ENCODE assay signal across 24 cellular contexts in the genomic region with DNA sequence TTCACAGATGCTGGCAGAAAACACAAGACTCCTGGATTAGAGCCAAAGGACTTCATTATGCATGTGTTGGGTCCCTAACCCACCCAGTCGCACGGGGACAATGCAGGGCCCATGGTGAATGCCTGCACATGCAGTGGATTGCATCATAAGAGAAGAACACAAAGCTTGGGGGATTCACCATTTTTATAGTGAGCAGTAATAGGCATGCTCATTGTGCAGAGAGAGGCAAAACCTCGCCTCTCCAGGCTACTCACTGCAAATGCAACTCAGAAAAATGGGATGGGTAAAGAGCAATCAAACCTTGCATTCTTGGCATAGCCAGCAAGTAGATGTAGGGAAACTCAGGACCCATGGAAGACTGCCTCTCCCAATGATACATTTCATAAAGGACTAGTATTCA.
DNase-seq lines count a peak whose midpoint lies in the region; ATAC-seq and TF ChIP-seq lines count a peak whose summit lies in the region.
"Had no signal": no experiment of that assay in that cellular context is flagged by ENCODE, and none has a peak within 500 bp of the region (broad histone marks: within the 10 kb centered on the region; RNA-seq: fewer than 3 reads in every experiment).

No MANE protein-coding gene starts in this region.

- intact Hi-C loops in PC-3 (cut with micrococcal nuclease): no loop called here

- H3K4me1 ChIP-seq in PC-3 (ENCODE audit: insufficient read depth, low read length) (no peaks in the 10 kb centered on the region), neural progenitor cell (peaks cover 5% of the 10 kb centered on the region)
- H3K4me1 ChIP-seq: gastrocnemius medialis, thyroid gland had no signal

- no peaks in the 10 kb centered on the region for H3K36me3 ChIP-seq in PC-3 (ENCODE audit: low read depth, low read length)
- H3K36me3 ChIP-seq in neural progenitor cell: no peaks in the 10 kb centered on the region
- H3K36me3 ChIP-seq: gastrocnemius medialis, thyroid gland, WERI-Rb-1 had no signal

- no peak overlapping the region for H3K4me3 Mint-ChIP-seq in neural progenitor cell
- H3K4me3 Mint-ChIP-seq: activated CD4-positive, alpha-beta memory T cell treated with anti-CD3 and anti-CD28 coated beads for 36 hours; activated naive CD4-positive, alpha-beta T cell treated with anti-CD3 and anti-CD28 coated beads, Interleukin-2, amount 10 ng/mL, durations not matched to agents 7 days and 5 days; stimulated activated naive B cell treated with anti-CD40 and anti-IgM and Interleukin-4, amounts not matched to agents 10 μg/mL and 1 μg/mL and 100 μg/mL, for 72 hours had no signal

- POLR2A ChIA-PET in PC-3 (lab: Charles Lee; ENCODE audit: unreplicated experiment): no interaction called here

- H3K9ac ChIP-seq in PC-3 (ENCODE audit: low read length) (no peak overlapping the region), neural progenitor cell (no peak overlapping the region)

- H3K4me3 ChIP-seq in PC-3 (ENCODE audit: low read length) (no peak overlapping the region), epithelial cell of esophagus (ENCODE audit: low read length) (no peak overlapping the region), neural progenitor cell (no peak overlapping the region)
- H3K4me3 ChIP-seq: gastrocnemius medialis, K562, mucosa of descending colon, thyroid gland had no signal

- no peak overlapping the region for H3K27ac Mint-ChIP-seq in neural progenitor cell
- H3K27ac Mint-ChIP-seq: activated CD4-positive, alpha-beta memory T cell treated with anti-CD3 and anti-CD28 coated beads for 36 hours; activated naive CD4-positive, alpha-beta T cell treated with anti-CD3 and anti-CD28 coated beads, Interleukin-2, amount 10 ng/mL, durations not matched to agents 7 days and 5 days; stimulated activated naive B cell treated with anti-CD40 and anti-IgM and Interleukin-4, amounts not matched to agents 10 μg/mL and 1 μg/mL and 100 μg/mL, for 72 hours had no signal

- CTCF ChIA-PET in PC-3 (lab: Charles Lee): no interaction called here

- H3K27ac ChIP-seq in PC-3 (ENCODE audit: low read length): peak overlapping the region; percentile 37
- no peak overlapping the region for H3K27ac ChIP-seq in neural progenitor cell
- H3K27ac ChIP-seq: gastrocnemius medialis, HL-60, thyroid gland, WERI-Rb-1 had no signal

- H3K36me3 Mint-ChIP-seq in neural progenitor cell: peaks cover 5% of the 10 kb centered on the region
- H3K36me3 Mint-ChIP-seq: activated CD4-positive, alpha-beta memory T cell treated with anti-CD3 and anti-CD28 coated beads for 36 hours; stimulated activated naive B cell treated with anti-CD40 and anti-IgM and Interleukin-4, amounts not matched to agents 10 μg/mL and 1 μg/mL and 100 μg/mL, for 72 hours had no signal

- no peaks in the 10 kb centered on the region for H3K9me2 ChIP-seq in PC-3 (replicated peaks; ENCODE audit: low read length)

- no peaks in the 10 kb centered on the region for H3K9me3 ChIP-seq in PC-3 (ENCODE audit: low read length)
- H3K9me3 ChIP-seq in neural progenitor cell (ENCODE audit: low read depth): no peaks in the 10 kb centered on the region
- H3K9me3 ChIP-seq: gastrocnemius medialis, mucosa of descending colon, thyroid gland had no signal

- BruUV-seq in PC-3 (replicated peaks; lab: Mats Ljungman, UMichigan): no TSS peak

- no peak overlapping the region for H3K4me2 ChIP-seq in PC-3 (ENCODE audit: low read length)
- H3K4me2 ChIP-seq in neural progenitor cell: no peak overlapping the region

- TF ChIP-seq CTCF in PC-3 (conservative IDR thresholded peaks at IDR 0.05; ENCODE audit: low read depth, low read length): no peak
- TF ChIP-seq CTCF in epithelial cell of esophagus (IDR thresholded peaks at IDR 0.05; ENCODE audit: insufficient read depth, low read depth, low read length, missing control alignments): no peak
- TF ChIP-seq CTCF in neural progenitor cell (IDR thresholded peaks at IDR 0.05): no peak

- peaks cover 5% of the 10 kb centered on the region for H3K4me1 Mint-ChIP-seq in neural progenitor cell
- H3K4me1 Mint-ChIP-seq: activated naive CD4-positive, alpha-beta T cell treated with anti-CD3 and anti-CD28 coated beads, Interleukin-2, amount 10 ng/mL, durations not matched to agents 7 days and 5 days; stimulated activated naive B cell treated with anti-CD40 and anti-IgM and Interleukin-4, amounts not matched to agents 10 μg/mL and 1 μg/mL and 100 μg/mL, for 72 hours had no signal

- no peak overlapping the region for H2AFZ ChIP-seq in PC-3 (ENCODE audit: low read length)
- H2AFZ ChIP-seq in neural progenitor cell (replicated peaks): no peak overlapping the region

- H3F3A ChIP-seq in PC-3 (ENCODE audit: low read length, unreplicated experiment) (no peaks in the 10 kb centered on the region), neural progenitor cell (ENCODE audit: low read depth) (no peaks in the 10 kb centered on the region)

- no peaks in the 10 kb centered on the region for H3K79me2 ChIP-seq in PC-3 (ENCODE audit: low read length)
- H3K79me2 ChIP-seq in neural progenitor cell (ENCODE audit: low read depth): peaks cover 7% of the 10 kb centered on the region

- peak; percentile 14 for DNase-seq in NCI-H1105 treated with DMSO at 0.1 percent for 48 hours (lab: John Stamatoyannopoulos, UW)
- DNase-seq in NCI-H1105 (lab: John Stamatoyannopoulos, UW): no peak
- no peak for DNase-seq in PC-3
- DNase-seq in epithelial cell of esophagus (ENCODE audit: low read depth): peak; percentile 15
- peak; percentile 9 for DNase-seq in neural progenitor cell (ENCODE audit: low spot score)
- no peak for DNase-seq in COLO829 (ENCODE audit: low spot score)
- DNase-seq: activated CD4-positive, alpha-beta memory T cell treated with anti-CD3 and anti-CD28 coated beads for 36 hours; activated naive CD4-positive, alpha-beta T cell treated with anti-CD3 and anti-CD28 coated beads, Interleukin-2, amount 10 ng/mL, durations not matched to agents 7 days and 5 days; activated T-cell treated with anti-CD3 and anti-CD28 coated beads, Interleukin-2, amount 50 U/mL, for 1 hour; C1 segment of cervical spinal cord; gastrocnemius medialis; GOT3; mucosa of descending colon; NK-92 treated with Interleukin-12 subunit alpha and Interleukin-12 subunit beta, amount 100 ng/mL, for 24 hours; occipital lobe; stimulated activated CD4-positive, alpha-beta T cell treated with anti-CD3 and anti-CD28 coated beads, Interleukin-15, amount 100 ng/mL, for 24 hours; stimulated activated naive B cell treated with anti-CD40 and anti-IgM and Interleukin-4, amounts not matched to agents 10 μg/mL and 1 μg/mL and 100 μg/mL, for 72 hours; thyroid gland; WERI-Rb-1 had no signal

- no peaks in the 10 kb centered on the region for H3K27me3 Mint-ChIP-seq in neural progenitor cell (ENCODE audit: insufficient read depth, low read depth)
- H3K27me3 Mint-ChIP-seq: activated CD4-positive, alpha-beta memory T cell treated with anti-CD3 and anti-CD28 coated beads for 36 hours; activated naive CD4-positive, alpha-beta T cell treated with anti-CD3 and anti-CD28 coated beads, Interleukin-2, amount 10 ng/mL, durations not matched to agents 7 days and 5 days; stimulated activated naive B cell treated with anti-CD40 and anti-IgM and Interleukin-4, amounts not matched to agents 10 μg/mL and 1 μg/mL and 100 μg/mL, for 72 hours had no signal

- no peaks in the 10 kb centered on the region for H3K27me3 ChIP-seq in PC-3 (ENCODE audit: low read length)
- no peaks in the 10 kb centered on the region for H3K27me3 ChIP-seq in neural progenitor cell
- H3K27me3 ChIP-seq: gastrocnemius medialis, thyroid gland had no signal

- H4K20me1 ChIP-seq in PC-3 (ENCODE audit: low read length) (no peaks in the 10 kb centered on the region), neural progenitor cell (ENCODE audit: low read depth) (no peaks in the 10 kb centered on the region)

- peaks cover 3% of the 10 kb centered on the region for H3K9me3 Mint-ChIP-seq in neural progenitor cell
- H3K9me3 Mint-ChIP-seq: activated naive CD4-positive, alpha-beta T cell treated with anti-CD3 and anti-CD28 coated beads, Interleukin-2, amount 10 ng/mL, durations not matched to agents 7 days and 5 days had no signal

- ATAC-seq in PC-3: peak; percentile 64
- ATAC-seq in HG02610 (IDR thresholded peaks at IDR 0.05; ENCODE audit: unreplicated experiment): no peak
- ATAC-seq in GM21367 (IDR thresholded peaks at IDR 0.05; ENCODE audit: unreplicated experiment): no peak
- ATAC-seq: gastrocnemius medialis; K562; left lobe of liver; mucosa of descending colon; stimulated activated naive B cell treated with anti-CD40 and anti-IgM and Interleukin-4, amounts not matched to agents 10 μg/mL and 1 μg/mL and 100 μg/mL, for 72 hours had no signal

Comparison
In these comparisons a context has a peak if more than half of its experiments do, and no peak if none do; other contexts are left out.
1. DNase-seq: peak in NCI-H1105 treated with DMSO at 0.1 percent for 48 hours (single experiment), epithelial cell of esophagus (single experiment) and neural progenitor cell (single experiment); none in NCI-H1105 (single experiment), PC-3 (single experiment) and COLO829 (single experiment).